ENCODE assay signal across 1 cellular context in the genomic region with DNA sequence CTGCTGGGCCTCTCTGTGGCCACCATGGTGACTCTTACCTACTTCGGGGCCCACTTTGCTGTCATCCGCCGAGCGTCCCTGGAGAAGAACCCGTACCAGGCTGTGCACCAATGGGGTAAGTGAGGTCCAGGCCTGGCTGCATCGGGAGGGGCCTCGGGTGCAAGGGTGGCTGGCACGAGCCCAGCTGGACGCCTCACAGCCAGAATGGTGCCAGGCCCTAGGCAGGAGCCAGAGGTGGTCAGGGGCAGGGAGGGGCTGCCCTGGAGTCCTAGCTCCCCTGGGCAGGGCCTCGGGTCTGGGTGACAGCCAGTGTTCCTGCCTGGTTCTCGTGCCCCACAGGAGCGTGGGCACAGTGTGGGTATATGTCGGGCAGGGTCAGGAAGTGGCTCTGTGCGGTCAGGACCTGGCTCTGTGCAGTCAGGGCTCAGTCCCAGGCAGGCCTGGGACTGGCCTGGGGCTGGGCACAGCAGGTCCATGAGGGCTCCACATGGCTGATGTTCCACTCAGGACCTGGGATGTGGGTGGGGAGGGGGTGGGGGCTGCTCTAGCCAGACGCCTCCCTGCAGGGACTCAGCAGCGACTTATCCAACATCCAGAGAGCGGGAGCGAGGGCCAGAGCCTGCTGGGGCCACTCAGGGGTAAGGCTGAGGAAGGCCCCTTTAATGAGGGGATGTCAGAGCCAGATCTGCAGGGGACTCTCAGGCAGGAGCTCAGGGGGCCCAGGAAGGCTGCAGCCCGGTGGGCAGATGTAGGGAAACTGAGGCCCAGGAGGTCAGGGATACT.
TF ChIP-seq lines count a peak whose summit lies in the region.

No MANE protein-coding gene starts in this region.

TF ChIP-seq in IMR-90, 13 proteins besides CTCF, POLR2A, EP300 and RAD21 (continued from another document):
- TF ChIP-seq, protein P1, sequence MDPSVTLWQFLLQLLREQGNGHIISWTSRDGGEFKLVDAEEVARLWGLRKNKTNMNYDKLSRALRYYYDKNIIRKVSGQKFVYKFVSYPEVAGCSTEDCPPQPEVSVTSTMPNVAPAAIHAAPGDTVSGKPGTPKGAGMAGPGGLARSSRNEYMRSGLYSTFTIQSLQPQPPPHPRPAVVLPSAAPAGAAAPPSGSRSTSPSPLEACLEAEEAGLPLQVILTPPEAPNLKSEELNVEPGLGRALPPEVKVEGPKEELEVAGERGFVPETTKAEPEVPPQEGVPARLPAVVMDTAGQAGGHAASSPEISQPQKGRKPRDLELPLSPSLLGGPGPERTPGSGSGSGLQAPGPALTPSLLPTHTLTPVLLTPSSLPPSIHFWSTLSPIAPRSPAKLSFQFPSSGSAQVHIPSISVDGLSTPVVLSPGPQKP (IDR thresholded peaks at IDR 0.05; ENCODE audit: borderline replicate concordance, low read depth, low read length) = no peak
- TF ChIP-seq FOS (IDR thresholded peaks at IDR 0.05; ENCODE audit: low read depth, low read length) = no peak
- no peak for TF ChIP-seq MAFK (IDR thresholded peaks at IDR 0.05; ENCODE audit: low read depth, low read length)
- no peak for TF ChIP-seq SMC3 (IDR thresholded peaks at IDR 0.05; ENCODE audit: low read depth, low read length)
- no peak for TF ChIP-seq NFE2L2 (IDR thresholded peaks at IDR 0.05; ENCODE audit: low read depth, low read length)
- TF ChIP-seq RFX5 (IDR thresholded peaks at IDR 0.05; ENCODE audit: low read depth, low read length) = no peak
- no peak for TF ChIP-seq BHLHE40 (IDR thresholded peaks at IDR 0.05; ENCODE audit: low read depth, low read length)
